Comparison of ENCODE assay signal across 9 cellular contexts in genomic region chr16:3027983-3028715, GRCh38. TPM values are rescaled to one million over a fixed set of nuclear protein-coding genes. Genes with fewer than 3 reads are reported as not detected.
DNase-seq lines count a peak whose midpoint lies in the region; ATAC-seq, FAIRE-seq and TF ChIP-seq lines count a peak whose summit lies in the region.
"Had no signal": no experiment of that assay in that cellular context is flagged by ENCODE, and none has a peak within 500 bp of the region (broad histone marks: within the 10 kb centered on the region; RNA-seq: fewer than 3 reads in every experiment).

No MANE protein-coding gene starts in this region.

- WGBS in H1 (ENCODE audit: extremely low coverage in 1 of 2, insufficient coverage in 1 of 2, insufficient read length in 1 of 2, insufficient replicate concordance in 2 of 2, low coverage in 1 of 2, low lambda C conversion rate in 2 of 2, missing lambda C conversion rate in 1 of 2), 2 experiments = 12% methylated on average over 43 of the region's 58 CpGs; no CpG with 5 or more reads in 1 of the 2 experiments

- no peaks in the 10 kb centered on the region for H3K27me3 Mint-ChIP-seq in Calu3 (ENCODE audit: unreplicated experiment)

- POLR2A ChIA-PET in H1 (lab: Charles Lee; ENCODE audit: partially characterized antibody) = interaction anchor here (1.0 to 35.7 kb wide), 14 partner anchors 1 to 106 kb away, joined by 3 to 1808 read pairs (median 8); partner anchors contain the start of genes BICDL2, CLDN6, CLDN9 and HCFC1R1

- H3K23ac ChIP-seq in H1 (ENCODE audit: insufficient read length) = no peak overlapping the region

- H3K27ac Mint-ChIP-seq in Calu3 (ENCODE audit: unreplicated experiment) = peak overlapping the region; percentile 63
- H3K27ac Mint-ChIP-seq: T-helper 1 cell treated with Interleukin-12 subunit alpha and Interleukin-12 subunit beta and Interleukin-4 antibody, amounts not matched to agents 30 μg/mL and 1 μg/mL, for 36 hours had no signal

- no peak for TF ChIP-seq EP300 in H1 (IDR thresholded peaks at IDR 0.05; ENCODE audit: borderline replicate concordance in 1 of 2, low read depth in 2 of 2, low read length in 2 of 2)

- H3K9me3 ChIP-seq in H1 (ENCODE audit: insufficient read depth in 2 of 2, low read depth in 1 of 2, low read length in 1 of 2) = no peaks in the 10 kb centered on the region

- H3K36me3 ChIP-seq in H1 (ENCODE audit: control insufficient read depth in 2 of 4, insufficient read depth in 4 of 4, low read length in 3 of 4) = peaks cover 0 to 21% (median 9%) of the 10 kb centered on the region in 4 experiments; a peak in 7 of 8 replicates

- no peak overlapping the region for H3K56ac ChIP-seq in H1 (replicated peaks; ENCODE audit: insufficient read length, low read depth, low read length)

- no peak overlapping the region for H3K4me3 Mint-ChIP-seq in Calu3 (ENCODE audit: low read depth, unreplicated experiment)

- H2BK120ac ChIP-seq in H1 (replicated peaks; ENCODE audit: low read depth, low read length) = no peak overlapping the region

- CTCF ChIA-PET in Calu3 (lab: Charles Lee) (interaction anchor here (0.6 to 1.5 kb wide), 5 partner anchors 8 to 776 kb away, joined by 4 to 12 read pairs (median 5); partner anchors contain the start of gene TNFRSF12A), H1 (lab: Charles Lee; ENCODE audit: partially characterized antibody) (interaction anchor here (0.6 to 23.8 kb wide), 27 partner anchors 9 to 130 kb away, joined by 3 to 639 read pairs (median 3); partner anchors contain the start of genes CLDN6, CLDN9, HCFC1R1 and THOC6)

- no peak overlapping the region for H2AK5ac ChIP-seq in H1 (ENCODE audit: low read depth, low read length)

- H3K27ac ChIP-seq in H1 (ENCODE audit: low read depth, low read length) = no peak overlapping the region
- H3K27ac ChIP-seq in coronary artery = no peak overlapping the region

- peak; percentile 65 for DNase-seq in Calu3
- DNase-seq in NCI-H774 (lab: John Stamatoyannopoulos, UW) = peak; percentile 71
- DNase-seq in activated CD8-positive, alpha-beta memory T cell treated with anti-CD3 and anti-CD28 coated beads for 24 hours = peak; percentile 95
- peak; percentile 85 to 98 for DNase-seq in H1 (ENCODE audit: low read depth in 1 of 2, low spot score in 2 of 2)
- peak; percentile 57 for DNase-seq in midbrain (lab: John Stamatoyannopoulos, UW)
- DNase-seq in stimulated activated CD8-positive, alpha-beta memory T cell treated with anti-CD3 and anti-CD28 coated beads, Interleukin-4, amount 100 ng/mL, for 48 hours = peak; percentile 94
- no peak for DNase-seq in coronary artery (ENCODE audit: low spot score)

- peak; percentile 51 to 72 for TF ChIP-seq RAD21 in H1 (IDR thresholded peaks at IDR 0.05 in 1 of 2, conservative IDR thresholded peaks at IDR 0.05 in 1 of 2; ENCODE audit: low read depth in 2 of 2, low read length in 2 of 2)

- H2AFZ ChIP-seq in H1 (ENCODE audit: low read length) = no peak overlapping the region

- no peak overlapping the region for H3K9ac ChIP-seq in H1 (replicated peaks in 1 of 4; ENCODE audit: extremely low read depth in 1 of 4, low read depth in 3 of 4, low read length in 3 of 4)

- H2BK5ac ChIP-seq in H1 (ENCODE audit: low read depth, low read length) = no peak overlapping the region

- peak; percentile 23 for ATAC-seq in HG03196 (IDR thresholded peaks at IDR 0.05; ENCODE audit: unreplicated experiment)

- H3K9me3 Mint-ChIP-seq in Calu3 (ENCODE audit: low read depth, unreplicated experiment) = no peaks in the 10 kb centered on the region
- H3K9me3 Mint-ChIP-seq: T-helper 1 cell treated with Interleukin-12 subunit alpha and Interleukin-12 subunit beta and Interleukin-4 antibody, amounts not matched to agents 30 μg/mL and 1 μg/mL, for 36 hours had no signal

- intact Hi-C loops in Calu3 (cut with micrococcal nuclease; ENCODE audit: unreplicated experiment) = no loop called here

- H3K79me1 ChIP-seq in H1 (ENCODE audit: low read depth, low read length) = no peaks in the 10 kb centered on the region

- no peak overlapping the region for H2BK15ac ChIP-seq in H1 (ENCODE audit: low read length)

- peaks cover 86% of the 10 kb centered on the region for H3K36me3 Mint-ChIP-seq in Calu3 (ENCODE audit: insufficient read depth, unreplicated experiment)

- H2BK20ac ChIP-seq in H1 (ENCODE audit: low read length) = no peak overlapping the region

- no peak overlapping the region for H4K91ac ChIP-seq in H1 (replicated peaks; ENCODE audit: insufficient read length, low read length)

- H4K5ac ChIP-seq in H1 (ENCODE audit: insufficient read length, low read depth, low read length) = no peak overlapping the region

- no peak overlapping the region for H2BK12ac ChIP-seq in H1 (ENCODE audit: low read depth, low read length)

- peak overlapping the region; percentile 6 to 70; a peak in 3 of 4 replicates for H3K4me2 ChIP-seq in H1 (ENCODE audit: insufficient read depth in 1 of 2, low read depth in 2 of 2, low read length in 2 of 2)

- no peak overlapping the region for H3K14ac ChIP-seq in H1 (ENCODE audit: insufficient read length)

- no peak overlapping the region for H3K4ac ChIP-seq in H1 (replicated peaks; ENCODE audit: insufficient read length, low read depth, low read length)

- no peak overlapping the region for H4K8ac ChIP-seq in H1 (ENCODE audit: extremely low read depth, insufficient read depth, low read length)

- peaks cover 8 to 30% of the 10 kb centered on the region in 2 experiments for H4K20me1 ChIP-seq in H1 (replicated peaks in 1 of 2; ENCODE audit: control insufficient read depth in 1 of 2, insufficient read depth in 2 of 2, low read length in 2 of 2)

- no peak for FAIRE-seq in H1 (lab: Jason Lieb, UNC)

- H3K4me1 ChIP-seq in H1 (replicated peaks in 1 of 4; ENCODE audit: control insufficient read depth in 3 of 4, insufficient read depth in 4 of 4, low read length in 3 of 4) = peaks cover 0 to 12% (median 9%) of the 10 kb centered on the region in 4 experiments; a peak in 6 of 7 replicates

- no peaks in the 10 kb centered on the region for H3K27me3 ChIP-seq in H1 (replicated peaks in 1 of 4; ENCODE audit: control insufficient read depth in 3 of 4, extremely low read depth in 1 of 4, insufficient read depth in 3 of 4, low read length in 3 of 4)

- TF ChIP-seq CTCF in Calu3 (IDR thresholded peaks at IDR 0.05; ENCODE audit: unreplicated experiment) (peak; percentile 55), H1 (IDR thresholded peaks at IDR 0.05; ENCODE audit: control extremely low read depth in 1 of 3, insufficient read depth in 1 of 3, low read depth in 1 of 3, low read length in 3 of 3) (peak; percentile 85 to 95 (median 94)), coronary artery (IDR thresholded peaks at IDR 0.05) (no peak)

- peak in 1 of 2 experiments; percentile 74; a peak in 2 of 3 replicates for TF ChIP-seq POLR2A in H1 (IDR thresholded peaks at IDR 0.05; ENCODE audit: control extremely low read depth in 1 of 2, low read depth in 2 of 2, low read length in 2 of 2)

- no TSS peak for BruUV-seq in Calu3 (replicated peaks; lab: Mats Ljungman, UMichigan)

- peaks cover 5% of the 10 kb centered on the region; the same call in 1 of the 2 replicates for H3K23me2 ChIP-seq in H1 (ENCODE audit: low read depth, low read length)

- H3K18ac ChIP-seq in H1 (ENCODE audit: extremely low read depth, low read length) = no peak overlapping the region

- peaks cover 11% of the 10 kb centered on the region for H3K4me1 Mint-ChIP-seq in Calu3 (ENCODE audit: low read depth, unreplicated experiment)

- H3K79me2 ChIP-seq in H1 (ENCODE audit: control insufficient read depth in 1 of 2, insufficient read depth in 2 of 2, low read length in 2 of 2) = no peaks in the 10 kb centered on the region

- H3K4me3 ChIP-seq in H1 (ENCODE audit: extremely low read depth in 1 of 4, insufficient read depth in 2 of 4, low read depth in 3 of 4, low read length in 4 of 4) = peak overlapping the region in 1 of 4 experiments; percentile 40; a peak in 3 of 8 replicates
- no peak overlapping the region for H3K4me3 ChIP-seq in coronary artery

RNA-seq across cellular contexts. Expression of gene THOC6, which starts 4.3 kb away (rescaled TPM):
- 50.8 and 54.4 TPM in 2 replicates for total RNA-seq in Calu3 (2022)
- total RNA-seq in H1 (2021; fragmentation: NEBNext Ultra II Directional; extraction: Animal tissue kit (Norgen Biotek cat#: 25700)) = 78.5 and 82.9 TPM in 2 replicates
- polyA plus RNA-seq in H1 (2011; rRNA removed) = 111 and 137 TPM in 2 replicates
- polyA plus RNA-seq in H1 (2011; cell fraction: cytosol; rRNA removed) = 105 TPM
- polyA plus RNA-seq in H1 (2011; cell fraction: nucleus; rRNA removed) = 118 TPM
- polyA plus RNA-seq in H1 (2012, experiment 1 of 2) = 65.6 to 98.4 TPM (median 93.0 TPM) in 4 replicates
- polyA plus RNA-seq in H1 (2012, experiment 2 of 2) = 114 TPM
- polyA plus RNA-seq in H1 (2013, experiment 1 of 2) = 36.7 TPM
- polyA plus RNA-seq in H1 (2013, experiment 2 of 2) = 34.1 TPM
- polyA minus RNA-seq in H1 (2011; rRNA and poly(A)+ RNA removed) = 48.6 and 73.0 TPM in 2 replicates
- 59.2 TPM for polyA minus RNA-seq in H1 (2011; cell fraction: cytosol; rRNA and poly(A)+ RNA removed)
- polyA minus RNA-seq in H1 (2011; cell fraction: nucleus; rRNA and poly(A)+ RNA removed) = 37.9 TPM

RNA-seq across cellular contexts. Expression of gene HCFC1R1, which starts 4.4 kb away (rescaled TPM):
- 61.1 and 75.4 TPM in 2 replicates for total RNA-seq in Calu3 (2022)
- 66.2 and 72.7 TPM in 2 replicates for total RNA-seq in H1 (2021; fragmentation: NEBNext Ultra II Directional; extraction: Animal tissue kit (Norgen Biotek cat#: 25700))
- polyA plus RNA-seq in H1 (2011; rRNA removed) = 138 and 195 TPM in 2 replicates
- polyA plus RNA-seq in H1 (2011; cell fraction: cytosol; rRNA removed) = 98.0 TPM
- polyA plus RNA-seq in H1 (2011; cell fraction: nucleus; rRNA removed) = 119 TPM
- polyA plus RNA-seq in H1 (2012, experiment 1 of 2) = 100 to 142 TPM (median 123 TPM) in 4 replicates
- 151 TPM for polyA plus RNA-seq in H1 (2012, experiment 2 of 2)
- 119 TPM for polyA plus RNA-seq in H1 (2013, experiment 1 of 2)
- 124 TPM for polyA plus RNA-seq in H1 (2013, experiment 2 of 2)
- 16.3 and 19.5 TPM in 2 replicates for polyA minus RNA-seq in H1 (2011; rRNA and poly(A)+ RNA removed)
- 37.1 TPM for polyA minus RNA-seq in H1 (2011; cell fraction: cytosol; rRNA and poly(A)+ RNA removed)
- 29.6 TPM for polyA minus RNA-seq in H1 (2011; cell fraction: nucleus; rRNA and poly(A)+ RNA removed)

RNA-seq across cellular contexts. Expression of gene TNFRSF12A, which starts 8.0 kb away (rescaled TPM):
- 478 and 509 TPM in 2 replicates for total RNA-seq in Calu3 (2022)
- total RNA-seq in H1 (2021; fragmentation: NEBNext Ultra II Directional; extraction: Animal tissue kit (Norgen Biotek cat#: 25700)) = 77.0 and 81.0 TPM in 2 replicates
- 82.5 and 121 TPM in 2 replicates for polyA plus RNA-seq in H1 (2011; rRNA removed)
- polyA plus RNA-seq in H1 (2011; cell fraction: cytosol; rRNA removed) = 88.3 TPM
- polyA plus RNA-seq in H1 (2011; cell fraction: nucleus; rRNA removed) = 120 TPM
- 45.8 to 72.6 TPM (median 63.2 TPM) in 4 replicates for polyA plus RNA-seq in H1 (2012, experiment 1 of 2)
- polyA plus RNA-seq in H1 (2012, experiment 2 of 2) = 45.0 TPM
- 89.9 TPM for polyA plus RNA-seq in H1 (2013, experiment 1 of 2)
- polyA plus RNA-seq in H1 (2013, experiment 2 of 2) = 111 TPM
- polyA minus RNA-seq in H1 (2011; rRNA and poly(A)+ RNA removed) = 16.6 and 17.1 TPM in 2 replicates
- 52.9 TPM for polyA minus RNA-seq in H1 (2011; cell fraction: cytosol; rRNA and poly(A)+ RNA removed)
- 42.5 TPM for polyA minus RNA-seq in H1 (2011; cell fraction: nucleus; rRNA and poly(A)+ RNA removed)

RNA-seq across cellular contexts. Expression of gene BICDL2, which starts 8.6 kb away (rescaled TPM):
- 59.4 and 70.9 TPM in 2 replicates for total RNA-seq in Calu3 (2022)
- total RNA-seq in H1 (2021; fragmentation: NEBNext Ultra II Directional; extraction: Animal tissue kit (Norgen Biotek cat#: 25700)) = 14.3 and 15.9 TPM in 2 replicates
- 7.3 and 14.2 TPM in 2 replicates for polyA plus RNA-seq in H1 (2011; rRNA removed)
- polyA plus RNA-seq in H1 (2011; cell fraction: cytosol; rRNA removed) = 18.0 TPM
- polyA plus RNA-seq in H1 (2011; cell fraction: nucleus; rRNA removed) = 32.3 TPM
- polyA plus RNA-seq in H1 (2012, experiment 1 of 2) = 9.8 to 15.5 TPM (median 13.9 TPM) in 4 replicates
- polyA plus RNA-seq in H1 (2012, experiment 2 of 2) = 5.9 TPM
- polyA plus RNA-seq in H1 (2013, experiment 1 of 2) = 10.2 TPM
- 9.1 TPM for polyA plus RNA-seq in H1 (2013, experiment 2 of 2)
- 2.5 and 4.1 TPM in 2 replicates for polyA minus RNA-seq in H1 (2011; rRNA and poly(A)+ RNA removed)
- 4.6 TPM for polyA minus RNA-seq in H1 (2011; cell fraction: cytosol; rRNA and poly(A)+ RNA removed)
- polyA minus RNA-seq in H1 (2011; cell fraction: nucleus; rRNA and poly(A)+ RNA removed) = 8.3 TPM

RNA-seq across cellular contexts. Expression of gene CLDN6, which starts 10.2 kb away (rescaled TPM):
- 1.2 and 2.1 TPM in 2 replicates for total RNA-seq in Calu3 (2022)
- 747 and 793 TPM in 2 replicates for total RNA-seq in H1 (2021; fragmentation: NEBNext Ultra II Directional; extraction: Animal tissue kit (Norgen Biotek cat#: 25700))
- polyA plus RNA-seq in H1 (2011; rRNA removed) = 1,115 and 1,541 TPM in 2 replicates
- polyA plus RNA-seq in H1 (2011; cell fraction: cytosol; rRNA removed) = 1,064 TPM
- 853 TPM for polyA plus RNA-seq in H1 (2011; cell fraction: nucleus; rRNA removed)
- polyA plus RNA-seq in H1 (2012, experiment 1 of 2) = 1,062 to 1,141 TPM (median 1,120 TPM) in 4 replicates
- polyA plus RNA-seq in H1 (2012, experiment 2 of 2) = 1,707 TPM
- polyA plus RNA-seq in H1 (2013, experiment 1 of 2) = 1,092 TPM
- polyA plus RNA-seq in H1 (2013, experiment 2 of 2) = 1,249 TPM
- 497 and 676 TPM in 2 replicates for polyA minus RNA-seq in H1 (2011; rRNA and poly(A)+ RNA removed)
- 373 TPM for polyA minus RNA-seq in H1 (2011; cell fraction: cytosol; rRNA and poly(A)+ RNA removed)
- polyA minus RNA-seq in H1 (2011; cell fraction: nucleus; rRNA and poly(A)+ RNA removed) = 219 TPM
